Comparison of ENCODE assay signal across 11 cellular contexts in genomic region chr1:153597206-153597605, GRCh38. TPM values are rescaled to one million over a fixed set of nuclear protein-coding genes. Genes with fewer than 3 reads are reported as not detected.
A peak's percentile ranks its signal among the peaks of the same experiment; 100 is the strongest.
DNase-seq lines count a peak whose midpoint lies in the region; ATAC-seq, FAIRE-seq and TF ChIP-seq lines count a peak whose summit lies in the region.
"Had no signal": no experiment of that assay in that cellular context is flagged by ENCODE, and none has a peak within 500 bp of the region (broad histone marks: within the 10 kb centered on the region; RNA-seq: fewer than 3 reads in every experiment).

No MANE protein-coding gene starts in this region.

- peaks cover 8% of the 10 kb centered on the region for H3K4me1 Mint-ChIP-seq in astrocyte (ENCODE audit: low read depth, unreplicated experiment)

- H3K36me3 Mint-ChIP-seq in astrocyte (ENCODE audit: low read depth, unreplicated experiment): no peaks in the 10 kb centered on the region

- no peaks in the 10 kb centered on the region for H3K9me3 ChIP-seq in astrocyte (ENCODE audit: insufficient read depth, low read depth, low read length)
- no peaks in the 10 kb centered on the region for H3K9me3 ChIP-seq in spleen
- H3K9me3 ChIP-seq: Peyer's patch had no signal

- 51 to 81% (median 73%) methylated on average over 6 of the region's 6 CpGs for WGBS in spleen, 5 donors

- H3K4me3 ChIP-seq in astrocyte (ENCODE audit: insufficient read depth, low read depth, low read length) (no peak overlapping the region), spleen (no peak overlapping the region)
- H3K4me3 ChIP-seq: Peyer's patch had no signal

- no peak overlapping the region for H3K4me3 Mint-ChIP-seq in astrocyte (ENCODE audit: unreplicated experiment)

- H3K4me2 ChIP-seq in astrocyte (ENCODE audit: low read length): no peak overlapping the region
- H3K4me2 ChIP-seq: KMS-11 had no signal

- intact Hi-C loops in spleen (cut with DNase I; ENCODE audit: low total_unique reads): no loop called here

- H3K27me3 Mint-ChIP-seq in astrocyte (ENCODE audit: low read depth, unreplicated experiment): no peaks in the 10 kb centered on the region

- TF ChIP-seq POLR2A in spleen (IDR thresholded peaks at IDR 0.05): no peak

- H3K9me3 Mint-ChIP-seq in astrocyte (ENCODE audit: unreplicated experiment): peaks cover 2% of the 10 kb centered on the region

- peak overlapping the region; percentile 67 for H3K27ac Mint-ChIP-seq in astrocyte (ENCODE audit: unreplicated experiment)

- H3K27me3 ChIP-seq in astrocyte (ENCODE audit: insufficient read depth, low read length) (no peaks in the 10 kb centered on the region), spleen (replicated peaks in 1 of 7) (no peaks in the 10 kb centered on the region)
- H3K27me3 ChIP-seq: Peyer's patch had no signal

- no peaks in the 10 kb centered on the region for H3K79me2 ChIP-seq in astrocyte (ENCODE audit: insufficient read depth, low read length)

- DNase-seq in activated CD4-positive, CD25-positive, alpha-beta regulatory T cell (lab: John Stamatoyannopoulos, UW): no peak
- DNase-seq in astrocyte (ENCODE audit: low read depth) (peak; percentile 59), spleen (peak; percentile 29), NCI-H2196 treated with DMSO at 0.1 percent for 48 hours (lab: John Stamatoyannopoulos, UW; ENCODE audit: unreplicated experiment) (no peak), inferior parietal cortex (ENCODE audit: extremely low spot score) (no peak)

- no peak overlapping the region for H2AFZ ChIP-seq in astrocyte (ENCODE audit: low read depth, low read length)

- H3K4me1 ChIP-seq in astrocyte (ENCODE audit: insufficient read depth, low read length) (peaks cover 20% of the 10 kb centered on the region), spleen (peaks cover 11 to 48% (median 20%) of the 10 kb centered on the region in 6 donors)

- no peak for FAIRE-seq in astrocyte (lab: Jason Lieb, UNC)
- FAIRE-seq: GM12892 had no signal

- H3K36me3 ChIP-seq in astrocyte (ENCODE audit: insufficient read depth, low read length): no peaks in the 10 kb centered on the region
- H3K36me3 ChIP-seq in spleen: no peaks in the 10 kb centered on the region
- H3K36me3 ChIP-seq: Peyer's patch had no signal

- TF ChIP-seq CTCF in astrocyte (IDR thresholded peaks at IDR 0.05; ENCODE audit: insufficient read depth, low read depth, low read length): no peak
- no peak for TF ChIP-seq CTCF in spleen (IDR thresholded peaks at IDR 0.05 in 8 of 11, conservative IDR thresholded peaks at IDR 0.05 in 3 of 11)

- H4K20me1 ChIP-seq in astrocyte (ENCODE audit: insufficient read depth, low read length): no peaks in the 10 kb centered on the region

- ATAC-seq in activated CD4-positive, CD25-positive, alpha-beta regulatory T cell treated with anti-CD3 and anti-CD28 coated beads, Interleukin-2, amount 50 U/mL, for 24 hours: peak; percentile 87 to 98

- H3K27ac ChIP-seq in astrocyte (ENCODE audit: low read depth, low read length) (no peak overlapping the region), spleen (peak overlapping the region in 7 of 8 donors; percentile 6 to 89 (median 84))
- H3K27ac ChIP-seq: KMS-11 had no signal

- H3K9ac ChIP-seq in astrocyte (ENCODE audit: low read length): no peak overlapping the region
- H3K9ac ChIP-seq: KMS-11 had no signal

RNA-seq across cellular contexts. Expression of gene S100A16, which starts 15.7 kb away (rescaled TPM):
- 48.8 and 54.4 TPM in 2 replicates for total RNA-seq in astrocyte
- total RNA-seq in spleen: 100 to 1,000 TPM in 3 of 7 donors, 10 to 100 TPM in 4; 78.0 to 111 (median 97.0) TPM
- polyA plus RNA-seq in spleen: 100 to 1,000 TPM in 1 of 3 donors, 10 to 100 TPM in 2; 52.0 to 101 (median 68.2) TPM

RNA-seq across cellular contexts. Expression of gene S100A14, which starts 18.9 kb away (rescaled TPM):
- 0.38 and 0.57 TPM in 2 replicates for total RNA-seq in astrocyte
- 1 to 10 TPM in 1 of 7 donors, under 1 TPM in 3, not detected in 3; 0.28 to 1.0 (median 0.75) TPM for total RNA-seq in spleen
- 1 to 10 TPM; 1.2 to 3.0 (median 2.0) TPM for polyA plus RNA-seq in spleen
- total RNA-seq: myocyte had no signal
- polyA plus RNA-seq: AG04450 had no signal

RNA-seq across cellular contexts. Expression of gene S100A13, which starts 30.1 kb away (rescaled TPM):
- 134 and 172 TPM in 2 replicates for total RNA-seq in astrocyte
- 100 to 1,000 TPM in 1 of 7 donors, 10 to 100 TPM in 6; 48.8 to 103 (median 72.4) TPM for total RNA-seq in spleen
- 100 to 1,000 TPM; 118 to 146 (median 143) TPM for polyA plus RNA-seq in spleen

RNA-seq across cellular contexts. Expression of gene S100A1, which starts 31.0 kb away (rescaled TPM):
- total RNA-seq in astrocyte (1.7 and 4.1 TPM in 2 replicates), spleen (1 to 10 TPM in 1 of 7 donors, not detected in 6; 2.6 TPM)
- polyA plus RNA-seq in spleen: 10 to 100 TPM in 1 of 3 donors, 1 to 10 TPM in 2; 1.7 to 39.7 (median 8.2) TPM
- total RNA-seq: Peyer's patch had no signal

RNA-seq across cellular contexts. Expression of gene S100A2, which starts 31.6 kb away (rescaled TPM):
- total RNA-seq in astrocyte (3.0 and 3.8 TPM in 2 replicates), spleen (under 1 TPM in 2 of 7 donors, not detected in 5; 0.60 to 0.97 TPM)
- polyA plus RNA-seq in spleen: 1 to 10 TPM in 2 of 3 donors, under 1 TPM in 1; 0.61 to 5.2 (median 2.8) TPM
- total RNA-seq: Peyer's patch had no signal

Comparison
In these comparisons a context has a peak if more than half of its experiments do, and no peak if none do; other contexts are left out.
1. DNase-seq: peak in astrocyte (single experiment) and spleen (single experiment); none in activated CD4-positive, CD25-positive, alpha-beta regulatory T cell (0 of 4), NCI-H2196 treated with DMSO at 0.1 percent for 48 hours (single experiment) and inferior parietal cortex (single experiment).